Comparison of ENCODE assay signal across 24 cellular contexts in genomic region chr3:68103811-68104210, GRCh38.
"Had no signal": no experiment of that assay in that cellular context is flagged by ENCODE, and none has a peak within 500 bp of the region (broad histone marks: within the 10 kb centered on the region; RNA-seq: fewer than 3 reads in every experiment).

No MANE protein-coding gene starts in this region.

- H3K27me3 ChIP-seq: neutrophil, pancreas, right lobe of liver, sigmoid colon, stomach, thyroid gland, tibial nerve, upper lobe of left lung, vagina had no signal

- ATAC-seq: natural killer cell treated with Interleukin-12 subunit alpha and Interleukin-12 subunit beta and Interleukin-15 and Interleukin-18, amount 100 ng/mL, for 72 hours; pancreas; right cardiac atrium; right lobe of liver; stimulated activated effector memory CD8-positive, alpha-beta T cell treated with anti-CD3 and anti-CD28 coated beads, Interleukin-12 subunit alpha, Interleukin-12 subunit beta, amount 100 ng/mL, for 72 hours; stimulated activated naive B cell treated with anti-CD40 and anti-IgM and Interleukin-4, amounts not matched to agents 10 μg/mL and 1 μg/mL and 100 μg/mL, for 72 hours had no signal

- DNase-seq: nephron progenitor cell; nucleus accumbens; pancreas; right cardiac atrium; right lobe of liver; sigmoid colon; small intestine; stimulated activated CD4-positive, alpha-beta T cell treated with anti-CD3 and anti-CD28 coated beads, Interleukin-15, amount 100 ng/mL, for 24 hours; stimulated activated CD4-positive, alpha-beta T cell treated with anti-CD3 and anti-CD28 coated beads, Interleukin-2, amount 100 ng/mL, for 24 hours; stimulated activated CD4-positive, alpha-beta T cell treated with anti-CD3 and anti-CD28 coated beads, Interleukin-2, amount 100 ng/mL, for 48 hours; stimulated activated CD4-positive, alpha-beta T cell treated with anti-CD3 and anti-CD28 coated beads, Interleukin-4, amount 100 ng/mL, for 24 hours; stimulated activated naive B cell treated with anti-CD40 and anti-IgM and Interleukin-4, amounts not matched to agents 10 μg/mL and 1 μg/mL and 100 μg/mL, for 72 hours; stimulated activated naive CD4-positive, alpha-beta T cell treated with Interleukin-2 at 50 U/mL for 16 hours; stomach; thyroid gland; trophoblast cell; upper lobe of left lung had no signal

- H3K27ac ChIP-seq: neutrophil, pancreas, prostate gland, right lobe of liver, sigmoid colon, stomach, thoracic aorta, thyroid gland, tibial nerve, upper lobe of left lung, vagina had no signal

- H3K4me3 ChIP-seq: pancreas, prostate gland, right lobe of liver, sigmoid colon, stomach, thoracic aorta, thyroid gland, tibial nerve, upper lobe of left lung, vagina had no signal

- H3K4me1 ChIP-seq: pancreas, prostate gland, right lobe of liver, sigmoid colon, stomach, thyroid gland, tibial nerve, upper lobe of left lung, vagina had no signal

- H3K36me3 ChIP-seq: neutrophil, pancreas, prostate gland, right lobe of liver, sigmoid colon, stomach, thoracic aorta, thyroid gland, tibial nerve, upper lobe of left lung, vagina had no signal
